In genomic region chr19:49837425-49837824, GRCh38 we compare ENCODE assay signal across 24 cellular contexts. TPM values are rescaled to one million over a fixed set of nuclear protein-coding genes. Genes with fewer than 3 reads are reported as not detected.
DNase-seq lines count a peak whose midpoint lies in the region; ATAC-seq lines count a peak whose summit lies in the region.
"Had no signal": no experiment of that assay in that cellular context is flagged by ENCODE, and none has a peak within 500 bp of the region (broad histone marks: within the 10 kb centered on the region; RNA-seq: fewer than 3 reads in every experiment).

No MANE protein-coding gene starts in this region.

- H3K27me3 Mint-ChIP-seq in activated T-cell treated with anti-CD3 and anti-CD28 coated beads, Interleukin-2, amount 50 U/mL, for 24 hours, result no peaks in the 10 kb centered on the region
- no peaks in the 10 kb centered on the region for H3K27me3 Mint-ChIP-seq in activated T-helper 1 cell treated with anti-CD3 and anti-CD28 coated beads, Interleukin-12 subunit alpha, Interleukin-12 subunit beta, Interleukin-2, Interleukin-4 antibody, amounts not matched to agents 30 ng/mL and 10 ng/mL and 1 ng/mL, durations not matched to agents 14 hours and 24 hours and 36 hours (ENCODE audit: insufficient read depth)
- no peaks in the 10 kb centered on the region for H3K27me3 Mint-ChIP-seq in memory B cell
- H3K27me3 Mint-ChIP-seq: CD8-positive, alpha-beta memory T cell had no signal

- H3K4me1 Mint-ChIP-seq in activated T-cell treated with anti-CD3 and anti-CD28 coated beads, Interleukin-2, amount 50 U/mL, for 24 hours (ENCODE audit: low read depth), result no peaks in the 10 kb centered on the region
- no peaks in the 10 kb centered on the region for H3K4me1 Mint-ChIP-seq in activated T-helper 1 cell treated with anti-CD3 and anti-CD28 coated beads, Interleukin-12 subunit alpha, Interleukin-12 subunit beta, Interleukin-2, Interleukin-4 antibody, amounts not matched to agents 30 ng/mL and 10 ng/mL and 1 ng/mL, durations not matched to agents 14 hours and 24 hours and 36 hours (ENCODE audit: low read depth)
- H3K4me1 Mint-ChIP-seq in memory B cell, result peaks cover 3% of the 10 kb centered on the region
- peaks cover 10% of the 10 kb centered on the region for H3K4me1 Mint-ChIP-seq in stimulated activated effector memory CD8-positive, alpha-beta T cell treated with anti-CD3 and anti-CD28 coated beads, Interleukin-12 subunit alpha, Interleukin-12 subunit beta, amount 100 ng/mL, for 72 hours

- no peak overlapping the region for H3K4me3 Mint-ChIP-seq in activated T-cell treated with anti-CD3 and anti-CD28 coated beads, Interleukin-2, amount 50 U/mL, for 24 hours
- no peak overlapping the region for H3K4me3 Mint-ChIP-seq in activated T-helper 1 cell treated with anti-CD3 and anti-CD28 coated beads, Interleukin-12 subunit alpha, Interleukin-12 subunit beta, Interleukin-2, Interleukin-4 antibody, amounts not matched to agents 30 ng/mL and 10 ng/mL and 1 ng/mL, durations not matched to agents 14 hours and 24 hours and 36 hours
- no peak overlapping the region for H3K4me3 Mint-ChIP-seq in memory B cell
- no peak overlapping the region for H3K4me3 Mint-ChIP-seq in stimulated activated effector memory CD8-positive, alpha-beta T cell treated with anti-CD3 and anti-CD28 coated beads, Interleukin-12 subunit alpha, Interleukin-12 subunit beta, amount 100 ng/mL, for 72 hours
- H3K4me3 Mint-ChIP-seq: CD14-positive monocyte; CD8-positive, alpha-beta memory T cell; HFFc6 had no signal

- no peak for DNase-seq in activated T-cell treated with anti-CD3 and anti-CD28 coated beads, Interleukin-2, amount 50 U/mL, for 24 hours
- no peak for DNase-seq in activated T-cell treated with anti-CD3 and anti-CD28 coated beads, Interleukin-2, amount 50 U/mL, for 1 hour
- no peak for DNase-seq in activated T-helper 1 cell treated with anti-CD3 and anti-CD28 coated beads, Interleukin-12 subunit alpha, Interleukin-12 subunit beta, Interleukin-2, Interleukin-4 antibody, amounts not matched to agents 30 ng/mL and 10 ng/mL and 1 ng/mL, durations not matched to agents 14 hours and 24 hours and 36 hours (ENCODE audit: low spot score)
- DNase-seq in memory B cell (ENCODE audit: low spot score in 2 of 2) (no peak), GF-D8 (lab: John Stamatoyannopoulos, UW) (no peak), NCI-H2029 treated with DMSO at 0.1 percent for 48 hours (lab: John Stamatoyannopoulos, UW) (no peak)
- DNase-seq in stimulated activated effector memory CD8-positive, alpha-beta T cell treated with anti-CD3 and anti-CD28 coated beads, Interleukin-12 subunit alpha, Interleukin-12 subunit beta, amount 100 ng/mL, for 72 hours (ENCODE audit: low spot score in 2 of 2), result no peak
- DNase-seq: 8988T; ACHN; BE2C; CD8-positive, alpha-beta memory T cell; DND-41; GM23248; HFFc6; KG1; MG63; NCI-H1105 treated with DMSO at 0.1 percent for 48 hours; NCI-H2029; NCI-H2227 treated with DMSO at 0.1 percent for 48 hours; NCI-H526 treated with DMSO at 0.1 percent for 48 hours; RPMI8226; SHP77 had no signal

- intact Hi-C loops in activated T-helper 1 cell treated with anti-CD3 and anti-CD28 coated beads, Interleukin-12 subunit alpha, Interleukin-12 subunit beta, Interleukin-2, Interleukin-4 antibody, amounts not matched to agents 30 ng/mL and 10 ng/mL and 1 ng/mL, durations not matched to agents 14 hours and 24 hours and 36 hours (cut with micrococcal nuclease), result no loop called here

- no peaks in the 10 kb centered on the region for H3K9me3 Mint-ChIP-seq in activated T-cell treated with anti-CD3 and anti-CD28 coated beads, Interleukin-2, amount 50 U/mL, for 24 hours
- H3K9me3 Mint-ChIP-seq in activated T-helper 1 cell treated with anti-CD3 and anti-CD28 coated beads, Interleukin-12 subunit alpha, Interleukin-12 subunit beta, Interleukin-2, Interleukin-4 antibody, amounts not matched to agents 30 ng/mL and 10 ng/mL and 1 ng/mL, durations not matched to agents 14 hours and 24 hours and 36 hours, result no peaks in the 10 kb centered on the region
- H3K9me3 Mint-ChIP-seq in memory B cell, result no peaks in the 10 kb centered on the region
- no peaks in the 10 kb centered on the region for H3K9me3 Mint-ChIP-seq in stimulated activated effector memory CD8-positive, alpha-beta T cell treated with anti-CD3 and anti-CD28 coated beads, Interleukin-12 subunit alpha, Interleukin-12 subunit beta, amount 100 ng/mL, for 72 hours
- H3K9me3 Mint-ChIP-seq: CD8-positive, alpha-beta memory T cell; HFFc6 had no signal

- ATAC-seq in memory B cell (ENCODE audit: low read depth) (no peak), HG03097 (IDR thresholded peaks at IDR 0.05; ENCODE audit: low FRiP score, unreplicated experiment) (no peak)
- no peak for ATAC-seq in stimulated activated effector memory CD8-positive, alpha-beta T cell treated with anti-CD3 and anti-CD28 coated beads, Interleukin-12 subunit alpha, Interleukin-12 subunit beta, amount 100 ng/mL, for 72 hours

- H3K36me3 Mint-ChIP-seq in activated T-cell treated with anti-CD3 and anti-CD28 coated beads, Interleukin-2, amount 50 U/mL, for 24 hours (ENCODE audit: low read depth), result peaks cover 72% of the 10 kb centered on the region
- peaks cover 34% of the 10 kb centered on the region for H3K36me3 Mint-ChIP-seq in activated T-helper 1 cell treated with anti-CD3 and anti-CD28 coated beads, Interleukin-12 subunit alpha, Interleukin-12 subunit beta, Interleukin-2, Interleukin-4 antibody, amounts not matched to agents 30 ng/mL and 10 ng/mL and 1 ng/mL, durations not matched to agents 14 hours and 24 hours and 36 hours (ENCODE audit: low read depth)
- H3K36me3 Mint-ChIP-seq in memory B cell, result peaks cover 40% of the 10 kb centered on the region
- H3K36me3 Mint-ChIP-seq in stimulated activated effector memory CD8-positive, alpha-beta T cell treated with anti-CD3 and anti-CD28 coated beads, Interleukin-12 subunit alpha, Interleukin-12 subunit beta, amount 100 ng/mL, for 72 hours, result peaks cover 65% of the 10 kb centered on the region

- H3K27ac Mint-ChIP-seq in activated T-cell treated with anti-CD3 and anti-CD28 coated beads, Interleukin-2, amount 50 U/mL, for 24 hours, result peak overlapping the region; percentile 31
- H3K27ac Mint-ChIP-seq in activated T-helper 1 cell treated with anti-CD3 and anti-CD28 coated beads, Interleukin-12 subunit alpha, Interleukin-12 subunit beta, Interleukin-2, Interleukin-4 antibody, amounts not matched to agents 30 ng/mL and 10 ng/mL and 1 ng/mL, durations not matched to agents 14 hours and 24 hours and 36 hours, result peak overlapping the region; percentile 29
- peak overlapping the region; percentile 62 for H3K27ac Mint-ChIP-seq in memory B cell
- peak overlapping the region; percentile 71 for H3K27ac Mint-ChIP-seq in stimulated activated effector memory CD8-positive, alpha-beta T cell treated with anti-CD3 and anti-CD28 coated beads, Interleukin-12 subunit alpha, Interleukin-12 subunit beta, amount 100 ng/mL, for 72 hours
- H3K27ac Mint-ChIP-seq: HFFc6 had no signal

RNA-seq across cellular contexts. Expression of gene PTOV1, which starts 13.5 kb away (rescaled TPM):
- total RNA-seq in activated T-helper 1 cell treated with anti-CD3 and anti-CD28 coated beads, Interleukin-12 subunit alpha, Interleukin-12 subunit beta, Interleukin-2, Interleukin-4 antibody, amounts not matched to agents 30 ng/mL and 10 ng/mL and 1 ng/mL, durations not matched to agents 14 hours and 24 hours and 36 hours, result 107 and 113 TPM in 2 replicates

RNA-seq across cellular contexts. Expression of gene MED25, which starts 19.3 kb away (rescaled TPM):
- 54.2 and 54.5 TPM in 2 replicates for total RNA-seq in activated T-helper 1 cell treated with anti-CD3 and anti-CD28 coated beads, Interleukin-12 subunit alpha, Interleukin-12 subunit beta, Interleukin-2, Interleukin-4 antibody, amounts not matched to agents 30 ng/mL and 10 ng/mL and 1 ng/mL, durations not matched to agents 14 hours and 24 hours and 36 hours

RNA-seq across cellular contexts. Expression of gene FUZ, which starts 24.3 kb away (rescaled TPM):
- 14.0 and 18.8 TPM in 2 replicates for total RNA-seq in activated T-helper 1 cell treated with anti-CD3 and anti-CD28 coated beads, Interleukin-12 subunit alpha, Interleukin-12 subunit beta, Interleukin-2, Interleukin-4 antibody, amounts not matched to agents 30 ng/mL and 10 ng/mL and 1 ng/mL, durations not matched to agents 14 hours and 24 hours and 36 hours

RNA-seq across cellular contexts. Expression of gene PNKP, which starts 30.0 kb away (rescaled TPM):
- 138 and 141 TPM in 2 replicates for total RNA-seq in activated T-helper 1 cell treated with anti-CD3 and anti-CD28 coated beads, Interleukin-12 subunit alpha, Interleukin-12 subunit beta, Interleukin-2, Interleukin-4 antibody, amounts not matched to agents 30 ng/mL and 10 ng/mL and 1 ng/mL, durations not matched to agents 14 hours and 24 hours and 36 hours

RNA-seq across cellular contexts. Expression of gene AKT1S1, which starts 39.7 kb away (rescaled TPM):
- total RNA-seq in activated T-helper 1 cell treated with anti-CD3 and anti-CD28 coated beads, Interleukin-12 subunit alpha, Interleukin-12 subunit beta, Interleukin-2, Interleukin-4 antibody, amounts not matched to agents 30 ng/mL and 10 ng/mL and 1 ng/mL, durations not matched to agents 14 hours and 24 hours and 36 hours, result 32.1 and 32.2 TPM in 2 replicates
